ENCODE assay signal across 8 cellular contexts in the genomic region with DNA sequence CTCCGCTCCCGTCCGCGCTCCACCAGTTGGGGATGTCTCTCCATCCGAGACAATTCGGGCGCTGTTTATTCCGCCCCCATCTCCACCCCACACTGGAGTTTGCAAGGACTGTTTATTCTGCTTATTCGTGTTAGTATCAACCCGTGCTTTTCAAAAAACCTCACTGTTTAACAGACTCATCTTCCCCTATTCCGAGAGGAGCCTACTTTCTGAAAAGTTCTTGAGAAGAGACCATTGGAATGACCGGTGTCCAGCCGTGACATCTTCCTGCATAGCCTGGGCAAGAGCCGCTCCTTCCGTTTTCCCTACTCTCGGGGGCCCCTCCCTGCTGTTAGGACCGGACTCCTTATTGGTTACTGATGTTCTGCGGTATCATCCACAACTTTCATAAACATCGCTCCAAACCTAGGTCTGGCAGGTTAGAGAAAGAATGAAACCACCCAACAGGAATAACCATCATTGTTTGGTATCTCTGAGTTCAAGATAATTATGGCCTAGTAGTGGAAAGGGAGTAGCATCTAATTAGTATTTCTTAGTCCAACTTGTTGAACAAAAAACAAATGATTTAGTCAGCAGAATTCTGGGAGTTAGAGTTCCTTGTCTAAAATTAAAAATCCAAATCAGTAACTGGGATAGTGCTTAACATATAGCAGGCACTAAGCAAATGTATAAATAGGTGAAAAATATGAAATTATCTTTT. TPM values are rescaled to one million over a fixed set of nuclear protein-coding genes. Genes with fewer than 3 reads are reported as not detected.
DNase-seq lines count a peak whose midpoint lies in the region; ATAC-seq and TF ChIP-seq lines count a peak whose summit lies in the region.

No MANE protein-coding gene starts in this region.

- TF ChIP-seq CTCF in epithelial cell of esophagus (IDR thresholded peaks at IDR 0.05; ENCODE audit: insufficient read depth, low read depth, low read length, missing control alignments) = no peak

- H3K4me2 ChIP-seq in mesendoderm (ENCODE audit: low read length) = peak overlapping the region; percentile 83

- H2BK15ac ChIP-seq in mesendoderm (replicated peaks; ENCODE audit: low read depth) = no peak overlapping the region

- H3K79me2 ChIP-seq in mesendoderm (ENCODE audit: control insufficient read depth, insufficient read depth, low read length) = no peaks in the 10 kb centered on the region

- peaks cover 2% of the 10 kb centered on the region for H3K79me1 ChIP-seq in mesendoderm (ENCODE audit: low read length)

- peak overlapping the region; percentile 11 for H3K23ac ChIP-seq in mesendoderm (ENCODE audit: low read length)

- DNase-seq in Ammon's horn (ENCODE audit: low spot score) (peak; percentile 81), NCI-H748 (lab: John Stamatoyannopoulos, UW; ENCODE audit: unreplicated experiment) (peak; percentile 80), epithelial cell of esophagus (ENCODE audit: low read depth) (peak; percentile 86), mesendoderm (peak; percentile 84)
- DNase-seq in activated CD8-positive, alpha-beta memory T cell treated with anti-CD3 and anti-CD28 coated beads for 4 hours (ENCODE audit: low read depth in 2 of 2) = peak; percentile 2 to 6
- DNase-seq in stimulated activated CD8-positive, alpha-beta memory T cell treated with anti-CD3 and anti-CD28 coated beads, Interleukin-7, amount 100 ng/mL, for 48 hours (ENCODE audit: extremely low read depth in 1 of 2, low read depth in 1 of 2) = peak; percentile 6 to 32

- no peak overlapping the region for H4K5ac ChIP-seq in mesendoderm (ENCODE audit: low read length)

- no peaks in the 10 kb centered on the region for H3K4me1 ChIP-seq in mesendoderm (ENCODE audit: control insufficient read depth, low read depth, low read length)

- no CpG with 5 or more reads among the region's 19 CpGs for WGBS in mesendoderm (ENCODE audit: extremely low coverage, insufficient coverage, low lambda C conversion rate)

- H3K56ac ChIP-seq in mesendoderm (ENCODE audit: low read length) = peak overlapping the region; percentile 95

- no peak overlapping the region for H2BK120ac ChIP-seq in mesendoderm (ENCODE audit: low read depth, low read length)

- H2AK5ac ChIP-seq in mesendoderm (ENCODE audit: low read length) = no peak overlapping the region

- H4K8ac ChIP-seq in mesendoderm (ENCODE audit: low read depth, low read length) = no peak overlapping the region

- ATAC-seq in GM18873 (IDR thresholded peaks at IDR 0.05; ENCODE audit: low FRiP score, unreplicated experiment) (peak; percentile 22), HG03432 (IDR thresholded peaks at IDR 0.05; ENCODE audit: unreplicated experiment) (peak; percentile 38)

- peak overlapping the region; percentile 88 for H3K9ac ChIP-seq in mesendoderm (ENCODE audit: low read length)

- peak overlapping the region; percentile 32 for H2BK5ac ChIP-seq in mesendoderm (ENCODE audit: low read length)

- peak overlapping the region; percentile 62 for H3K18ac ChIP-seq in mesendoderm (ENCODE audit: low read length)

- H3K36me3 ChIP-seq in mesendoderm (ENCODE audit: control insufficient read depth, insufficient read depth, low read length) = no peaks in the 10 kb centered on the region

- peak overlapping the region; percentile 65 for H3K27ac ChIP-seq in mesendoderm (ENCODE audit: low read depth, low read length)

- H3K27me3 ChIP-seq in mesendoderm (ENCODE audit: insufficient read depth, low read length, poor library complexity) = no peaks in the 10 kb centered on the region

- H3K4me3 ChIP-seq in epithelial cell of esophagus (ENCODE audit: low read length) = peak overlapping the region; percentile 73
- H3K4me3 ChIP-seq in mesendoderm (ENCODE audit: low read length) = peak overlapping the region; percentile 88

- no peak overlapping the region for H3K4ac ChIP-seq in mesendoderm (ENCODE audit: low read depth, low read length)

RNA-seq across cellular contexts. Expression of a gene that starts 0.8 kb away (rescaled TPM):
- 20.5 TPM for polyA plus RNA-seq in mesendoderm (2013, experiment 1 of 2)
- 19.9 TPM for polyA plus RNA-seq in mesendoderm (2013, experiment 2 of 2)

RNA-seq across cellular contexts. Expression of a gene that starts 34.6 kb away (rescaled TPM):
- 0.08 TPM for polyA plus RNA-seq in mesendoderm (2013, experiment 1 of 2)
- polyA plus RNA-seq in mesendoderm (2013, experiment 2 of 2) = 0.06 TPM

RNA-seq across cellular contexts. Expression of a gene that starts 55.2 kb away (rescaled TPM):
- polyA plus RNA-seq in mesendoderm (2013, experiment 1 of 2) = 52.6 TPM
- polyA plus RNA-seq in mesendoderm (2013, experiment 2 of 2) = 55.4 TPM

Comparison
In these comparisons a context has a peak if more than half of its experiments do, and no peak if none do; other contexts are left out.
1. Peak in every context shown above with its lines: DNase-seq, ATAC-seq, H3K4me3 ChIP-seq and H3K27ac ChIP-seq.
2. DNase-seq: peak in every context shown above with its lines; median percentile 86 in epithelial cell of esophagus; 84 in mesendoderm; 81 in Ammon's horn; 80 in NCI-H748; 19 in stimulated activated CD8-positive, alpha-beta memory T cell treated with anti-CD3 and anti-CD28 coated beads, Interleukin-7, amount 100 ng/mL, for 48 hours; 4 in activated CD8-positive, alpha-beta memory T cell treated with anti-CD3 and anti-CD28 coated beads for 4 hours.